In the genomic region with DNA sequence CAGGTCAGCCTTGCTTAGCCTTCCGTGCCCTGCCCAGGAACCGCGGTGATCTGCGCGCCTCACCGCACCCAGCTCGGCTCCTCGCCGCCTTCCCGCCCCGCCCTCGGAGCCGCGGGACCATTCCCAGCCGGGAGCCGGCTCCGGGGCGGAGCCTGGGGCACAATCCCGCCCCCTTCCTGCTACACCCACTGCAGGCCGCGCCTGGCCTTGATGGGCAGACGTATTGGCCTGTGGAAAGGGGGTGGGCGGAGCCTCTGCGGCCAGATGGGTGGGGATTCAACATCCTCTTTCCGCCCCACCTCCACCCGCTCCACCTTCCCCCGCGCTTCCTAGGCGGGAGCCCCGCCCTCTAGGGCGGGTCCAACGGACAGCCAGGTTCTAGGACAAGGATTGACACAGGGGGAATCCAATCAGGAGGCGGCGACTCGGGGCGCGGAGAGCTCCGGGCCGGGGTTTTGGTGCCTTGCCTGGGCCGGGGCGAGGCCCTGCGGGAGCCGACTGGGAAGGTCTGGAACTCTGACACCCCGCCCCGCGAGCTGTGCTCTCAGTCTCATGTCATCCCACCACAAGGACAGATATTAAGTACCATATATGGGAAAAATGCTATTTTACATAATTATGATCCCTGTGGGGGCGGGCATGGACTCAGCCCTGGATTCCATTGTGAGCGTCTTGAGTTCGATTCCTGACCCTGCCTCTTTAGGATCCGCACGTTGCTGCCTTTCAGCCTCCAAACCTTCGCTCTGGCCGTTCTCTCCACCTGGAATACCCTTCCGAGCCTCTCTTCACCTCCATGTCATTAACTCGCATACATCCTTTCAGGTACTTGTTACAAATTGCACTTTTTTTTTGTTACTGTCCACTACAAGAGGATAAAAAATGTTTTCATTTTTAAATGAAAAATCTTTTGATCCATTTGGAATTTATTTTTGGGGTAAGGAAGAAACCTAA, we compare ENCODE assay signal across 8 cellular contexts. TPM values are rescaled to one million over a fixed set of nuclear protein-coding genes. Genes with fewer than 3 reads are reported as not detected.
A peak's percentile ranks its signal among the peaks of the same experiment; 100 is the strongest.
DNase-seq lines count a peak whose midpoint lies in the region; ATAC-seq and TF ChIP-seq lines count a peak whose summit lies in the region.

A gene (minus strand): TSS at position 54 of the 951 bp plus-strand sequence. CDS start 38,731 bp downstream, outside the sequence.

- peak; percentile 13 for TF ChIP-seq POLR2A in ovary (IDR thresholded peaks at IDR 0.05)
- peak; percentile 99 for TF ChIP-seq POLR2A in thyroid gland (IDR thresholded peaks at IDR 0.05)

- H3K36me3 Mint-ChIP-seq in activated naive CD8-positive, alpha-beta T cell treated with anti-CD3 and anti-CD28 coated beads, Interleukin-2, amount 50 U/mL, for 24 hours (ENCODE audit: low read depth), result peaks cover 32% of the 10 kb centered on the region

- peak within 1 kb of the TSS; percentile 84 for H3K4me3 ChIP-seq in GM12864 (ENCODE audit: low read depth, low read length)
- peak within 1 kb of the TSS; percentile 68 for H3K4me3 ChIP-seq in ovary
- peak within 1 kb of the TSS; percentile 78 to 88 (median 83) for H3K4me3 ChIP-seq in thyroid gland (replicated peaks in 1 of 3)

- TF ChIP-seq CTCF in GM12864 (IDR thresholded peaks at IDR 0.05; ENCODE audit: low read depth, low read length, missing control alignments), result no peak
- no peak for TF ChIP-seq CTCF in ovary (IDR thresholded peaks at IDR 0.05)
- TF ChIP-seq CTCF in thyroid gland (IDR thresholded peaks at IDR 0.05), result no peak

- peak; percentile 42 for TF ChIP-seq EP300 in ovary (IDR thresholded peaks at IDR 0.05)

- peak; percentile 98 for DNase-seq in GM12864 (ENCODE audit: low read depth)
- peak; percentile 79 for DNase-seq in NCI-H1417 treated with DMSO at 0.1 percent for 48 hours (lab: John Stamatoyannopoulos, UW)
- DNase-seq in SW480 (ENCODE audit: low spot score), result peak; percentile 97
- peak; percentile 99 for DNase-seq in activated naive CD8-positive, alpha-beta T cell treated with anti-CD3 and anti-CD28 coated beads, Interleukin-2, amount 50 U/mL, for 24 hours
- peak; percentile 100 for DNase-seq in Right ventricle myocardium inferior (ENCODE audit: missing footprints)
- DNase-seq in ovary, result peak; percentile 100
- peak; percentile 100 for DNase-seq in thyroid gland

- H3K36me3 ChIP-seq in ovary (no peaks in the 10 kb centered on the region), thyroid gland (no peaks in the 10 kb centered on the region)

- H3K27me3 ChIP-seq in ovary, result no peaks in the 10 kb centered on the region
- no peaks in the 10 kb centered on the region for H3K27me3 ChIP-seq in thyroid gland

- intact Hi-C loops in Right ventricle myocardium inferior (cut with DNase I) (loop anchor here (1.0 to 2.0 kb wide), 5 partner anchors 17 to 79 kb away; no protein-coding TSS in a partner anchor), ovary (cut with DNase I) (loop anchor here in 3 of 4 donors (2.0 to 10.0 kb wide), 4 partner anchors 33 to 69 kb away; no protein-coding TSS in a partner anchor), thyroid gland (cut with DNase I) (loop anchor here (5.0 kb wide), 1 partner anchor 84 kb away; no protein-coding TSS in a partner anchor)

- no peaks in the 10 kb centered on the region for H3K9me3 ChIP-seq in ovary
- no peaks in the 10 kb centered on the region for H3K9me3 ChIP-seq in thyroid gland

- peak within 1 kb of the TSS; percentile 100 for H3K27ac Mint-ChIP-seq in activated naive CD8-positive, alpha-beta T cell treated with anti-CD3 and anti-CD28 coated beads, Interleukin-2, amount 50 U/mL, for 24 hours

- H3K4me1 ChIP-seq in ovary (ENCODE audit: insufficient read depth) (peaks cover 5% of the 10 kb centered on the region), thyroid gland (peaks cover 31 to 32% of the 10 kb centered on the region in 2 donors)

- H3K9me3 Mint-ChIP-seq in activated naive CD8-positive, alpha-beta T cell treated with anti-CD3 and anti-CD28 coated beads, Interleukin-2, amount 50 U/mL, for 24 hours, result no peaks in the 10 kb centered on the region

- 2 to 4% (median 3%) methylated on average over 27 to 55 of the region's 55 CpGs for WGBS in ovary, 3 donors
- WGBS in thyroid gland, 2 donors, result 5 to 6% methylated on average over 29 to 31 of the region's 55 CpGs

- ATAC-seq in HG02759 (IDR thresholded peaks at IDR 0.05; ENCODE audit: unreplicated experiment) (peak; percentile 72), Right ventricle myocardium inferior (peak; percentile 97)
- ATAC-seq in activated naive CD8-positive, alpha-beta T cell treated with anti-CD3 and anti-CD28 coated beads, Interleukin-2, amount 50 U/mL, for 24 hours, result peak; percentile 77

- peak within 1 kb of the TSS; percentile 98 for H3K4me3 Mint-ChIP-seq in activated naive CD8-positive, alpha-beta T cell treated with anti-CD3 and anti-CD28 coated beads, Interleukin-2, amount 50 U/mL, for 24 hours

- peak within 1 kb of the TSS; percentile 66 to 74 for H3K27ac ChIP-seq in ovary
- H3K27ac ChIP-seq in thyroid gland, result peak within 1 kb of the TSS; percentile 97 to 99 (median 99)

- peaks cover 45% of the 10 kb centered on the region for H3K4me1 Mint-ChIP-seq in activated naive CD8-positive, alpha-beta T cell treated with anti-CD3 and anti-CD28 coated beads, Interleukin-2, amount 50 U/mL, for 24 hours

- H3K27me3 Mint-ChIP-seq in activated naive CD8-positive, alpha-beta T cell treated with anti-CD3 and anti-CD28 coated beads, Interleukin-2, amount 50 U/mL, for 24 hours, result no peaks in the 10 kb centered on the region

RNA-seq across cellular contexts. Expression of the gene that starts here (rescaled TPM):
- total RNA-seq in Right ventricle myocardium inferior, result 180 TPM
- total RNA-seq in ovary, result 100 to 1,000 TPM; 128 to 452 (median 348) TPM
- 100 to 1,000 TPM; 196 to 530 TPM for polyA plus RNA-seq in ovary
- total RNA-seq in thyroid gland, result 100 to 1,000 TPM; 228 to 375 (median 275) TPM

Comparison
In these comparisons a context has a peak if more than half of its experiments do, and no peak if none do; other contexts are left out.
1. Peak in every context shown above with its lines: DNase-seq, ATAC-seq, H3K4me3 ChIP-seq and H3K27ac ChIP-seq.